11 cellular contexts compared by ENCODE assay signal in genomic region chr5:7592910-7593309, GRCh38.
DNase-seq lines count a peak whose midpoint lies in the region; ATAC-seq, FAIRE-seq and TF ChIP-seq lines count a peak whose summit lies in the region.
"Had no signal": no experiment of that assay in that cellular context is flagged by ENCODE, and none has a peak within 500 bp of the region (broad histone marks: within the 10 kb centered on the region; RNA-seq: fewer than 3 reads in every experiment).

No MANE protein-coding gene starts in this region.

- no peak overlapping the region for H3K4me3 Mint-ChIP-seq in GM23338
- no peak overlapping the region for H3K4me3 Mint-ChIP-seq in activated CD4-positive, alpha-beta memory T cell treated with anti-CD3 and anti-CD28 coated beads for 36 hours
- H3K4me3 Mint-ChIP-seq in CD8-positive, alpha-beta T cell: no peak overlapping the region

- H3K9me3 Mint-ChIP-seq in GM23338: no peaks in the 10 kb centered on the region
- no peaks in the 10 kb centered on the region for H3K9me3 Mint-ChIP-seq in activated CD4-positive, alpha-beta memory T cell treated with anti-CD3 and anti-CD28 coated beads for 36 hours
- H3K9me3 Mint-ChIP-seq in CD8-positive, alpha-beta T cell: no peaks in the 10 kb centered on the region

- CTCF ChIA-PET in PC-9 (lab: Charles Lee): no interaction called here
- CTCF ChIA-PET in activated CD4-positive, alpha-beta memory T cell treated with anti-CD3 and anti-CD28 coated beads for 36 hours (lab: Charles Lee): no interaction called here
- CTCF ChIA-PET in CD8-positive, alpha-beta T cell (lab: Charles Lee): no interaction called here

- ATAC-seq in GM23338 (peak; percentile 57), HG02798 (IDR thresholded peaks at IDR 0.05; ENCODE audit: poor library complexity, unreplicated experiment) (no peak), heart left ventricle (no peak)
- ATAC-seq in CD8-positive, alpha-beta T cell: no peak

- H3K4me3 ChIP-seq in GM23338 (no peak overlapping the region), PC-9 (no peak overlapping the region), kidney (ENCODE audit: low read length in 2 of 2) (no peak overlapping the region), heart left ventricle (no peak overlapping the region)
- H3K4me3 ChIP-seq in CD8-positive, alpha-beta T cell (ENCODE audit: low read depth, low read length): no peak overlapping the region
- H3K4me3 ChIP-seq: colonic mucosa had no signal

- no peak for FAIRE-seq in kidney (lab: Jason Lieb, UNC)

- H3K4me1 Mint-ChIP-seq in GM23338: peaks cover 45% of the 10 kb centered on the region
- no peaks in the 10 kb centered on the region for H3K4me1 Mint-ChIP-seq in activated CD4-positive, alpha-beta memory T cell treated with anti-CD3 and anti-CD28 coated beads for 36 hours (ENCODE audit: low read depth)
- no peaks in the 10 kb centered on the region for H3K4me1 Mint-ChIP-seq in CD8-positive, alpha-beta T cell (ENCODE audit: low read depth)

- no peaks in the 10 kb centered on the region for H3K27me3 Mint-ChIP-seq in GM23338 (ENCODE audit: insufficient read depth, low read depth, poor library complexity)
- H3K27me3 Mint-ChIP-seq in activated CD4-positive, alpha-beta memory T cell treated with anti-CD3 and anti-CD28 coated beads for 36 hours: peaks cover 2% of the 10 kb centered on the region
- H3K27me3 Mint-ChIP-seq in CD8-positive, alpha-beta T cell (ENCODE audit: low read depth): no peaks in the 10 kb centered on the region

- POLR2A ChIA-PET in PC-9 (lab: Charles Lee; ENCODE audit: unreplicated experiment): no interaction called here
- POLR2A ChIA-PET in activated CD4-positive, alpha-beta memory T cell treated with anti-CD3 and anti-CD28 coated beads for 36 hours (lab: Charles Lee): no interaction called here
- POLR2A ChIA-PET in CD8-positive, alpha-beta T cell (lab: Charles Lee): no interaction called here

- no peak for TF ChIP-seq POLR2A in heart left ventricle (IDR thresholded peaks at IDR 0.05)

- DNase-seq in COLO829 (ENCODE audit: low spot score) (peak; percentile 1), GM23338 (ENCODE audit: low spot score) (peak; percentile 52), PC-9 (no peak), kidney (no peak), heart left ventricle (no peak)
- DNase-seq in activated CD4-positive, alpha-beta memory T cell treated with anti-CD3 and anti-CD28 coated beads for 36 hours: no peak
- no peak for DNase-seq in CD8-positive, alpha-beta T cell
- DNase-seq: activated CD8-positive, alpha-beta memory T cell treated with anti-CD3 and anti-CD28 coated beads, Interleukin-2, amount 50 U/mL, for 4 hours; colonic mucosa; GOT3 had no signal

- WGBS in heart left ventricle, 4 donors: 36 to 51% (median 47%) methylated on average over 6 of the region's 6 CpGs

- H3K27ac ChIP-seq in GM23338 (ENCODE audit: low read depth) (no peak overlapping the region), PC-9 (no peak overlapping the region), kidney (ENCODE audit: low read depth in 2 of 2, low read length in 2 of 2) (no peak overlapping the region), heart left ventricle (no peak overlapping the region)
- H3K27ac ChIP-seq in CD8-positive, alpha-beta T cell (ENCODE audit: low read depth, low read length): no peak overlapping the region
- H3K27ac ChIP-seq: colonic mucosa had no signal

- H3K4me2 ChIP-seq in GM23338: no peak overlapping the region
- H3K4me2 ChIP-seq in PC-9: no peak overlapping the region

- peaks cover 50% of the 10 kb centered on the region for H3K4me1 ChIP-seq in GM23338 (ENCODE audit: insufficient read depth)
- no peaks in the 10 kb centered on the region for H3K4me1 ChIP-seq in PC-9 (replicated peaks; ENCODE audit: insufficient read depth)
- H3K4me1 ChIP-seq in kidney (ENCODE audit: control insufficient read depth in 1 of 2, insufficient read depth in 1 of 2, low read depth in 1 of 2, low read length in 2 of 2): no peaks in the 10 kb centered on the region
- no peaks in the 10 kb centered on the region for H3K4me1 ChIP-seq in CD8-positive, alpha-beta T cell (ENCODE audit: insufficient read depth, low read length)
- no peaks in the 10 kb centered on the region for H3K4me1 ChIP-seq in heart left ventricle
- H3K4me1 ChIP-seq: colonic mucosa had no signal

- no peak overlapping the region for H3K27ac Mint-ChIP-seq in GM23338
- no peak overlapping the region for H3K27ac Mint-ChIP-seq in activated CD4-positive, alpha-beta memory T cell treated with anti-CD3 and anti-CD28 coated beads for 36 hours
- no peak overlapping the region for H3K27ac Mint-ChIP-seq in CD8-positive, alpha-beta T cell

- no TSS peak for BruUV-seq in PC-9 (replicated peaks; lab: Mats Ljungman, UMichigan)

- H3K36me3 Mint-ChIP-seq in GM23338 (ENCODE audit: low read depth): peaks cover 4% of the 10 kb centered on the region; the same call in 2 of the 3 replicates
- H3K36me3 Mint-ChIP-seq in activated CD4-positive, alpha-beta memory T cell treated with anti-CD3 and anti-CD28 coated beads for 36 hours: no peaks in the 10 kb centered on the region
- no peaks in the 10 kb centered on the region for H3K36me3 Mint-ChIP-seq in CD8-positive, alpha-beta T cell

- H3K9me3 ChIP-seq in PC-9 (ENCODE audit: insufficient read depth, low read depth) (no peaks in the 10 kb centered on the region), kidney (ENCODE audit: control insufficient read depth in 1 of 2, low read length in 2 of 2) (no peaks in the 10 kb centered on the region), heart left ventricle (no peaks in the 10 kb centered on the region)
- H3K9me3 ChIP-seq in CD8-positive, alpha-beta T cell (ENCODE audit: low read length): no peaks in the 10 kb centered on the region
- H3K9me3 ChIP-seq: colonic mucosa had no signal

- H2AFZ ChIP-seq in GM23338 (no peak overlapping the region), PC-9 (no peak overlapping the region)

- H3K9me2 ChIP-seq in GM23338 (ENCODE audit: insufficient read depth) (no peaks in the 10 kb centered on the region), PC-9 (ENCODE audit: insufficient read depth) (no peaks in the 10 kb centered on the region)

- intact Hi-C loops in PC-9 (cut with micrococcal nuclease; ENCODE audit: unreplicated experiment): loop anchor here (1.0 to 2.0 kb wide), 2 partner anchors 332 to 826 kb away; no protein-coding TSS in a partner anchor
- intact Hi-C loops in kidney (cut with DNase I): no loop called here
- intact Hi-C loops in activated CD4-positive, alpha-beta memory T cell treated with anti-CD3 and anti-CD28 coated beads for 36 hours (cut with micrococcal nuclease): no loop called here
- intact Hi-C loops in CD8-positive, alpha-beta T cell (cut with DNase I, micrococcal nuclease): no loop called here
- intact Hi-C loops in heart left ventricle (cut with DNase I): no loop called here

- H3F3A ChIP-seq in GM23338 (replicated peaks; ENCODE audit: low read depth): no peaks in the 10 kb centered on the region
- H3F3A ChIP-seq in PC-9 (ENCODE audit: insufficient read depth, low read depth): no peaks in the 10 kb centered on the region

- peak; percentile 76 to 85 for TF ChIP-seq CTCF in GM23338 (conservative IDR thresholded peaks at IDR 0.05; ENCODE audit: low read depth in 2 of 2)
- peak; percentile 54; the same call in 1 of the 2 replicates for TF ChIP-seq CTCF in PC-9 (conservative IDR thresholded peaks at IDR 0.05)
- peak; percentile 16 for TF ChIP-seq CTCF in kidney (IDR thresholded peaks at IDR 0.05; ENCODE audit: borderline replicate concordance, extremely low read depth, insufficient read depth)
- no peak for TF ChIP-seq CTCF in CD8-positive, alpha-beta T cell (IDR thresholded peaks at IDR 0.05)
- peak in 2 of 12 donors; percentile 11 to 18 for TF ChIP-seq CTCF in heart left ventricle (IDR thresholded peaks at IDR 0.05)

- H3K36me3 ChIP-seq in GM23338 (ENCODE audit: insufficient read depth): no peaks in the 10 kb centered on the region
- H3K36me3 ChIP-seq in PC-9 (ENCODE audit: low read depth): no peaks in the 10 kb centered on the region
- no peaks in the 10 kb centered on the region for H3K36me3 ChIP-seq in kidney (ENCODE audit: control insufficient read depth in 1 of 2, insufficient read depth in 2 of 2, low read length in 2 of 2)
- H3K36me3 ChIP-seq in CD8-positive, alpha-beta T cell (ENCODE audit: insufficient read depth, low read length): no peaks in the 10 kb centered on the region
- H3K36me3 ChIP-seq in heart left ventricle: no peaks in the 10 kb centered on the region
- H3K36me3 ChIP-seq: colonic mucosa had no signal

- peaks cover 30% of the 10 kb centered on the region for H3K79me2 ChIP-seq in GM23338 (replicated peaks; ENCODE audit: insufficient read depth)
- no peaks in the 10 kb centered on the region for H3K79me2 ChIP-seq in PC-9 (ENCODE audit: low read depth)

- H3K27me3 ChIP-seq in GM23338 (ENCODE audit: insufficient read depth) (no peaks in the 10 kb centered on the region), PC-9 (ENCODE audit: insufficient read depth, low read depth) (peaks cover 13% of the 10 kb centered on the region; the same call in 1 of the 2 replicates), heart left ventricle (no peaks in the 10 kb centered on the region)
- H3K27me3 ChIP-seq in CD8-positive, alpha-beta T cell (ENCODE audit: insufficient read depth, low read length): no peaks in the 10 kb centered on the region
- H3K27me3 ChIP-seq: colonic mucosa had no signal

- H3K9ac ChIP-seq in kidney (ENCODE audit: low read length in 2 of 2): no peak overlapping the region

- H4K20me1 ChIP-seq in GM23338 (replicated peaks; ENCODE audit: insufficient read depth): peaks cover 4% of the 10 kb centered on the region; the same call in 1 of the 2 replicates
- no peaks in the 10 kb centered on the region for H4K20me1 ChIP-seq in PC-9 (ENCODE audit: insufficient read depth)

TF ChIP-seq in GM23338, 12 proteins besides CTCF, POLR2A, EP300 and RAD21 (continues in another document):
- TF ChIP-seq EZH2phosphoT487 (IDR thresholded peaks at IDR 0.05; ENCODE audit: unreplicated experiment): no peak
- TF ChIP-seq ZNF114 (CRISPR knock-in tag; IDR thresholded peaks at IDR 0.05): no peak
- TF ChIP-seq NANOG (IDR thresholded peaks at IDR 0.05; ENCODE audit: borderline replicate concordance): no peak
- no peak for TF ChIP-seq POLR2AphosphoS5 (IDR thresholded peaks at IDR 0.05; ENCODE audit: low read depth)

Comparison
In these comparisons a context has a peak if more than half of its experiments do, and no peak if none do; other contexts are left out.
1. DNase-seq: peak in COLO829 (single experiment) and GM23338 (single experiment); none in PC-9 (0 of 2), kidney (single experiment), activated CD4-positive, alpha-beta memory T cell treated with anti-CD3 and anti-CD28 coated beads for 36 hours (single experiment), CD8-positive, alpha-beta T cell (0 of 7) and heart left ventricle (0 of 5).